Comparison of ENCODE assay signal across 8 cellular contexts in the genomic region with DNA sequence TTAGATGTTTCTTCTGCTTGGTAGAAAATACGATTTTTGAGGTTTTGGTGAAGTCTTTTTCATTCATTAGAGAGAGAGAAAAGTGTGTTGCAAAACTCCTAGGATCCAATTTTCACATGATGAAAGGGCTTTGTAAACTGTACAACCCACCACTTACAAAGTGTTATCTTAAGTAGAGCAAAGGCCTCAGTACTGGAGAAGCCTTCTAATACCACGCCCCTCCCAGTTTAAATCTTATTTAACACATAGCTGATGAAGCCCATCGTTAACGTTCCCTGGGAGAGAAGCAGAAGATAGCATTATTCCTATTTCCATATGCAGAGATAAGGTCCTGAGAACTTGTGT. TPM values are rescaled to one million over a fixed set of nuclear protein-coding genes. Genes with fewer than 3 reads are reported as not detected.
A peak's percentile ranks its signal among the peaks of the same experiment; 100 is the strongest.
DNase-seq lines count a peak whose midpoint lies in the region; ATAC-seq and TF ChIP-seq lines count a peak whose summit lies in the region.

No MANE protein-coding gene starts in this region.

- ATAC-seq in GM21367 (IDR thresholded peaks at IDR 0.05; ENCODE audit: unreplicated experiment): peak; percentile 8
- no peak for ATAC-seq in HG03139 (IDR thresholded peaks at IDR 0.05; ENCODE audit: unreplicated experiment)

- peaks cover 10 to 14% (median 11%) of the 10 kb centered on the region in 3 donors for H3K4me1 Mint-ChIP-seq in IgD-negative memory B cell

- no peak overlapping the region for H2AK5ac ChIP-seq in mesenchymal stem cell (ENCODE audit: low read length, severe bottlenecking)

- no peak overlapping the region for H3K23ac ChIP-seq in mesenchymal stem cell (ENCODE audit: low read length in 2 of 2)

- H3K79me1 ChIP-seq in mesenchymal stem cell (replicated peaks; ENCODE audit: low read length, poor library complexity, severe bottlenecking): peaks cover 9% of the 10 kb centered on the region

- H3K18ac ChIP-seq in mesenchymal stem cell (ENCODE audit: low read depth in 1 of 2, low read length in 2 of 2): no peak overlapping the region

- H3K36me3 ChIP-seq in mesenchymal stem cell (ENCODE audit: control insufficient read depth in 1 of 2, insufficient read depth in 2 of 2, low read depth in 1 of 2, low read length in 2 of 2) (no peaks in the 10 kb centered on the region), vagina (no peaks in the 10 kb centered on the region)

- peak overlapping the region; percentile 85 to 91 (median 90) for H3K4me3 Mint-ChIP-seq in IgD-negative memory B cell

- peak overlapping the region; percentile 92 for H2AFZ ChIP-seq in mesenchymal stem cell (ENCODE audit: low read depth, low read length)

- H3K4me1 ChIP-seq in mesenchymal stem cell (ENCODE audit: control insufficient read depth, insufficient read depth, low read depth, low read length) (peaks cover 15% of the 10 kb centered on the region), vagina (peaks cover 21% of the 10 kb centered on the region)

- no peak overlapping the region for H3K14ac ChIP-seq in mesenchymal stem cell (ENCODE audit: low read length in 2 of 2)

- TF ChIP-seq CTCF in cardiac fibroblast (IDR thresholded peaks at IDR 0.05; ENCODE audit: low read depth, low read length): no peak
- no peak for TF ChIP-seq CTCF in vagina (IDR thresholded peaks at IDR 0.05)

- no peak overlapping the region for H2BK120ac ChIP-seq in mesenchymal stem cell (ENCODE audit: low read depth, low read length)

- H3K27me3 ChIP-seq in mesenchymal stem cell (ENCODE audit: control insufficient read depth in 1 of 2, insufficient read depth in 1 of 2, low read length in 2 of 2) (no peaks in the 10 kb centered on the region), vagina (no peaks in the 10 kb centered on the region)

- peak overlapping the region; percentile 92 for H3K9ac ChIP-seq in mesenchymal stem cell (ENCODE audit: low read length)

- intact Hi-C loops in vagina (cut with DNase I): no loop called here

- peak overlapping the region in 2 of 3 donors; percentile 45 to 53 for H3K27ac Mint-ChIP-seq in IgD-negative memory B cell

- H3K4me2 ChIP-seq in mesenchymal stem cell (ENCODE audit: low read length, poor library complexity, severe bottlenecking): peak overlapping the region; percentile 88

- peak overlapping the region; percentile 1 for H2BK5ac ChIP-seq in mesenchymal stem cell (ENCODE audit: low read depth, low read length, poor library complexity, severe bottlenecking)

- no peak overlapping the region for H4K91ac ChIP-seq in mesenchymal stem cell (ENCODE audit: low read length)

- WGBS in mesenchymal stem cell: 76% methylated on average over 3 of the region's 4 CpGs

- DNase-seq in cardiac fibroblast (ENCODE audit: low read depth in 2 of 2) (peak in 1 of 2 donors; percentile 55), mesenchymal stem cell (no peak), vagina (ENCODE audit: extremely low spot score in 2 of 2) (no peak), NCI-H1105 treated with DMSO at 0.1 percent for 48 hours (lab: John Stamatoyannopoulos, UW) (no peak), amygdala (lab: John Stamatoyannopoulos, UW) (no peak)

- no peak for TF ChIP-seq POLR2A in vagina (IDR thresholded peaks at IDR 0.05)

- H2BK15ac ChIP-seq in mesenchymal stem cell (ENCODE audit: low read depth, poor library complexity, severe bottlenecking): no peak overlapping the region

- H3K9me3 Mint-ChIP-seq in IgD-negative memory B cell: no peaks in the 10 kb centered on the region

- peaks cover 2% of the 10 kb centered on the region for H3K27me3 Mint-ChIP-seq in IgD-negative memory B cell

- peak overlapping the region; percentile 57 for H4K8ac ChIP-seq in mesenchymal stem cell (ENCODE audit: low read length)

- H3K9me3 ChIP-seq in mesenchymal stem cell (ENCODE audit: control insufficient read depth, low read length): no peaks in the 10 kb centered on the region
- no peaks in the 10 kb centered on the region for H3K9me3 ChIP-seq in vagina

- H3K27ac ChIP-seq in mesenchymal stem cell (ENCODE audit: low read length, poor library complexity, severe bottlenecking) (peak overlapping the region; percentile 9), vagina (peak overlapping the region; percentile 97)

- H2BK12ac ChIP-seq in mesenchymal stem cell (ENCODE audit: low read length in 2 of 2): peak overlapping the region in 1 of 2 experiments; percentile 97

- H3K4ac ChIP-seq in mesenchymal stem cell (ENCODE audit: low read depth in 1 of 2, low read length in 2 of 2): peak overlapping the region in 1 of 2 experiments; percentile 96

- H3K4me3 ChIP-seq in cardiac fibroblast (replicated peaks in 1 of 2; ENCODE audit: low read depth in 2 of 2, low read length in 2 of 2): peak overlapping the region; percentile 44 to 60
- H3K4me3 ChIP-seq in mesenchymal stem cell (ENCODE audit: insufficient read depth in 1 of 2, low read depth in 1 of 2, low read length in 2 of 2): peak overlapping the region in 1 of 2 experiments; percentile 83
- H3K4me3 ChIP-seq in vagina: peak overlapping the region; percentile 68 to 72

- peaks cover 3% of the 10 kb centered on the region for H3K36me3 Mint-ChIP-seq in IgD-negative memory B cell

RNA-seq across cellular contexts. Expression of a gene that starts 0.9 kb away (rescaled TPM):
- 0.23 TPM for polyA plus RNA-seq in IgD-negative memory B cell
- 0.43 TPM for polyA plus RNA-seq in mesenchymal stem cell (2013, experiment 1 of 2)
- 0.40 TPM for polyA plus RNA-seq in mesenchymal stem cell (2013, experiment 2 of 2)
- total RNA-seq in vagina: 127 TPM

RNA-seq across cellular contexts. Expression of a gene that starts 26.8 kb away (rescaled TPM):
- 69.0 TPM for polyA plus RNA-seq in IgD-negative memory B cell
- 36.6 TPM for polyA plus RNA-seq in mesenchymal stem cell (2013, experiment 1 of 2)
- polyA plus RNA-seq in mesenchymal stem cell (2013, experiment 2 of 2): 38.5 TPM
- total RNA-seq in vagina: 42.0 TPM
